Comparison of ENCODE assay signal across 1 cellular context in genomic region chr11:59754859-59755700, GRCh38.
TF ChIP-seq lines count a peak whose summit lies in the region.

Gene STX3, plus strand, starts transcription at chr11:59755376. Its CDS starts 230 bp downstream, at chr11:59755606.

TF ChIP-seq in K562, 482 proteins besides CTCF, POLR2A, EP300 and RAD21 (continued from another document and continues in another):
- TF ChIP-seq, protein P1, sequence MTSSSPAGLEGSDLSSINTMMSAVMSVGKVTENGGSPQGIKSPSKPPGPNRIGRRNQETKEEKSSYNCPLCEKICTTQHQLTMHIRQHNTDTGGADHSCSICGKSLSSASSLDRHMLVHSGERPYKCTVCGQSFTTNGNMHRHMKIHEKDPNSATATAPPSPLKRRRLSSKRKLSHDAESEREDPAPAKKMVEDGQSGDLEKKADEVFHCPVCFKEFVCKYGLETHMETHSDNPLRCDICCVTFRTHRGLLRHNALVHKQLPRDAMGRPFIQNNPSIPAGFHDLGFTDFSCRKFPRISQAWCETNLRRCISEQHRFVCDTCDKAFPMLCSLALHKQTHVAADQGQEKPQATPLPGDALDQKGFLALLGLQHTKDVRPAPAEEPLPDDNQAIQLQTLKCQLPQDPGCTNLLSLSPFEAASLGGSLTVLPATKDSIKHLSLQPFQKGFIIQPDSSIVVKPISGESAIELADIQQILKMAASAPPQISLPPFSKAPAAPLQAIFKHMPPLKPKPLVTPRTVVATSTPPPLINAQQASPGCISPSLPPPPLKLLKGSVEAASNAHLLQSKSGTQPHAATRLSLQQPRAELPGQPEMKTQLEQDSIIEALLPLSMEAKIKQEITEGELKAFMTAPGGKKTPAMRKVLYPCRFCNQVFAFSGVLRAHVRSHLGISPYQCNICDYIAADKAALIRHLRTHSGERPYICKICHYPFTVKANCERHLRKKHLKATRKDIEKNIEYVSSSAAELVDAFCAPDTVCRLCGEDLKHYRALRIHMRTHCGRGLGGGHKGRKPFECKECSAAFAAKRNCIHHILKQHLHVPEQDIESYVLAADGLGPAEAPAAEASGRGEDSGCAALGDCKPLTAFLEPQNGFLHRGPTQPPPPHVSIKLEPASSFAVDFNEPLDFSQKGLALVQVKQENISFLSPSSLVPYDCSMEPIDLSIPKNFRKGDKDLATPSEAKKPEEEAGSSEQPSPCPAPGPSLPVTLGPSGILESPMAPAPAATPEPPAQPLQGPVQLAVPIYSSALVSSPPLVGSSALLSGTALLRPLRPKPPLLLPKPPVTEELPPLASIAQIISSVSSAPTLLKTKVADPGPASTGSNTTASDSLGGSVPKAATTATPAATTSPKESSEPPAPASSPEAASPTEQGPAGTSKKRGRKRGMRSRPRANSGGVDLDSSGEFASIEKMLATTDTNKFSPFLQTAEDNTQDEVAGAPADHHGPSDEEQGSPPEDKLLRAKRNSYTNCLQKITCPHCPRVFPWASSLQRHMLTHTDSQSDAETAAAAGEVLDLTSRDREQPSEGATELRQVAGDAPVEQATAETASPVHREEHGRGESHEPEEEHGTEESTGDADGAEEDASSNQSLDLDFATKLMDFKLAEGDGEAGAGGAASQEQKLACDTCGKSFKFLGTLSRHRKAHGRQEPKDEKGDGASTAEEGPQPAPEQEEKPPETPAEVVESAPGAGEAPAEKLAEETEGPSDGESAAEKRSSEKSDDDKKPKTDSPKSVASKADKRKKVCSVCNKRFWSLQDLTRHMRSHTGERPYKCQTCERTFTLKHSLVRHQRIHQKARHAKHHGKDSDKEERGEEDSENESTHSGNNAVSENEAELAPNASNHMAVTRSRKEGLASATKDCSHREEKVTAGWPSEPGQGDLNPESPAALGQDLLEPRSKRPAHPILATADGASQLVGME (CRISPR knock-in tag; IDR thresholded peaks at IDR 0.05), result peak; percentile 90; the same call in 1 of the 2 replicates
- TF ChIP-seq CC2D1A (IDR thresholded peaks at IDR 0.05) (peak; percentile 44), RB1 (IDR thresholded peaks at IDR 0.05; ENCODE audit: low read depth) (peak; percentile 59), YY1 (IDR thresholded peaks at IDR 0.05; ENCODE audit: borderline replicate concordance in 1 of 3, control insufficient read depth in 1 of 3, extremely low read depth in 1 of 3, insufficient read depth in 3 of 3, insufficient read length in 1 of 3, insufficient replicate concordance in 2 of 3, low read depth in 1 of 3, low read length in 2 of 3) (peak in 1 of 3 experiments; percentile 6), UBTF (IDR thresholded peaks at IDR 0.05; ENCODE audit: borderline replicate concordance in 1 of 2, low read depth in 2 of 2, low read length in 2 of 2) (0 out of 4 replicates have a peak, but pooled peaks of 1 of the 2 experiments have one; percentile 21), ZBTB5 (IDR thresholded peaks at IDR 0.05) (peak; percentile 74; the same call in 1 of the 2 replicates), KDM5B (IDR thresholded peaks at IDR 0.05; ENCODE audit: insufficient replicate concordance, low read depth, low read length) (peak; percentile 38), GABPB1 (CRISPR knock-in tag; IDR thresholded peaks at IDR 0.05) (peak; percentile 26; the same call in 1 of the 2 replicates), SIN3A (IDR thresholded peaks at IDR 0.05; ENCODE audit: borderline replicate concordance in 2 of 2, control insufficient read depth in 1 of 2, low read depth in 2 of 2, low read length in 2 of 2) (peak in 1 of 2 experiments; percentile 38; a peak in 2 of 4 replicates), PML (IDR thresholded peaks at IDR 0.05; ENCODE audit: low read length) (0 out of 2 replicates have a peak, but pooled peaks have one; percentile 11), PHB2 (IDR thresholded peaks at IDR 0.05; ENCODE audit: low read depth) (no peak), ZNF507 (tag; conservative IDR thresholded peaks at IDR 0.05) (no peak), ZFX (CRISPR knock-in tag; IDR thresholded peaks at IDR 0.05) (peak; percentile 64), ZNF584 (CRISPR knock-in tag; IDR thresholded peaks at IDR 0.05; ENCODE audit: low read depth) (peak; percentile 60; the same call in 1 of the 2 replicates), SUPT5H (IDR thresholded peaks at IDR 0.05) (0 out of 2 replicates have a peak, but pooled peaks have one; percentile 12), THAP12 (CRISPR knock-in tag; IDR thresholded peaks at IDR 0.05) (peak; percentile 75), MAZ (CRISPR knock-in tag; conservative IDR thresholded peaks at IDR 0.05 in 1 of 2, IDR thresholded peaks at IDR 0.05 in 1 of 2) (peak in 1 of 2 experiments; percentile 88), THRAP3 (IDR thresholded peaks at IDR 0.05; ENCODE audit: borderline replicate concordance) (no peak), FOXP1 (CRISPR knock-in tag; IDR thresholded peaks at IDR 0.05) (peak; percentile 65; the same call in 1 of the 2 replicates), CXXC5 (CRISPR knock-in tag; IDR thresholded peaks at IDR 0.05) (peak; percentile 77), SETDB1 (IDR thresholded peaks at IDR 0.05; ENCODE audit: low read length) (no peak), RBFOX2 (IDR thresholded peaks at IDR 0.05; ENCODE audit: low read depth, low read length) (peak; percentile 78)
- TF ChIP-seq, protein P2, sequence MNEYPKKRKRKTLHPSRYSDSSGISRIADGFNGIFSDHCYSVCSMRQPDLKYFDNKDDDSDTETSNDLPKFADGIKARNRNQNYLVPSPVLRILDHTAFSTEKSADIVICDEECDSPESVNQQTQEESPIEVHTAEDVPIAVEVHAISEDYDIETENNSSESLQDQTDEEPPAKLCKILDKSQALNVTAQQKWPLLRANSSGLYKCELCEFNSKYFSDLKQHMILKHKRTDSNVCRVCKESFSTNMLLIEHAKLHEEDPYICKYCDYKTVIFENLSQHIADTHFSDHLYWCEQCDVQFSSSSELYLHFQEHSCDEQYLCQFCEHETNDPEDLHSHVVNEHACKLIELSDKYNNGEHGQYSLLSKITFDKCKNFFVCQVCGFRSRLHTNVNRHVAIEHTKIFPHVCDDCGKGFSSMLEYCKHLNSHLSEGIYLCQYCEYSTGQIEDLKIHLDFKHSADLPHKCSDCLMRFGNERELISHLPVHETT (CRISPR knock-in tag; conservative IDR thresholded peaks at IDR 0.05 in 1 of 2, IDR thresholded peaks at IDR 0.05 in 1 of 2), result peak in 1 of 2 experiments; percentile 72; a peak in 1 of 4 replicates
- TF ChIP-seq, protein P3, sequence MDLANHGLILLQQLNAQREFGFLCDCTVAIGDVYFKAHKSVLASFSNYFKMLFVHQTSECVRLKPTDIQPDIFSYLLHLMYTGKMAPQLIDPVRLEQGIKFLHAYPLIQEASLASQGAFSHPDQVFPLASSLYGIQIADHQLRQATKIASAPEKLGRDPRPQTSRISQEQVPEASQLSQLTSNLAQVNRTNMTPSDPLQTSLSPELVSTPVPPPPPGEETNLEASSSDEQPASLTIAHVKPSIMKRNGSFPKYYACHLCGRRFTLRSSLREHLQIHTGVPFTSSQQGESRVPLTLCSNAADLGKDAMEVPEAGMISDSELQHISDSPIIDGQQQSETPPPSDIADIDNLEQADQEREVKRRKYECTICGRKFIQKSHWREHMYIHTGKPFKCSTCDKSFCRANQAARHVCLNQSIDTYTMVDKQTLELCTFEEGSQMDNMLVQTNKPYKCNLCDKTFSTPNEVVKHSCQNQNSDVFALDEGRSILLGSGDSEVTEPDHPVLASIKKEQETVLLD (IDR thresholded peaks at IDR 0.05), result 0 out of 2 replicates have a peak, but pooled peaks have one; percentile 43
- TF ChIP-seq, protein P4, sequence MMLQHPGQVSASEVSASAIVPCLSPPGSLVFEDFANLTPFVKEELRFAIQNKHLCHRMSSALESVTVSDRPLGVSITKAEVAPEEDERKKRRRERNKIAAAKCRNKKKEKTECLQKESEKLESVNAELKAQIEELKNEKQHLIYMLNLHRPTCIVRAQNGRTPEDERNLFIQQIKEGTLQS (IDR thresholded peaks at IDR 0.05), result no peak
- TF ChIP-seq, protein P4 (CRISPR knock-in tag; conservative IDR thresholded peaks at IDR 0.05), result 0 out of 2 replicates have a peak, but pooled peaks have one; percentile 36
- TF ChIP-seq, protein P5, sequence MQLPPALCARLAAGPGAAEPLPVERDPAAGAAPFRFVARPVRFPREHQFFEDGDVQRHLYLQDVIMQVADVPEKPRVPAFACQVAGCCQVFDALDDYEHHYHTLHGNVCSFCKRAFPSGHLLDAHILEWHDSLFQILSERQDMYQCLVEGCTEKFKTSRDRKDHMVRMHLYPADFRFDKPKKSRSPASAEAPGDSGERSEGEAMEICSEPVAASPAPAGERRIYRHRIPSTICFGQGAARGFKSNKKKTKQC (CRISPR knock-in tag; IDR thresholded peaks at IDR 0.05), result 0 out of 2 replicates have a peak, but pooled peaks have one; percentile 13
- TF ChIP-seq, protein P6, sequence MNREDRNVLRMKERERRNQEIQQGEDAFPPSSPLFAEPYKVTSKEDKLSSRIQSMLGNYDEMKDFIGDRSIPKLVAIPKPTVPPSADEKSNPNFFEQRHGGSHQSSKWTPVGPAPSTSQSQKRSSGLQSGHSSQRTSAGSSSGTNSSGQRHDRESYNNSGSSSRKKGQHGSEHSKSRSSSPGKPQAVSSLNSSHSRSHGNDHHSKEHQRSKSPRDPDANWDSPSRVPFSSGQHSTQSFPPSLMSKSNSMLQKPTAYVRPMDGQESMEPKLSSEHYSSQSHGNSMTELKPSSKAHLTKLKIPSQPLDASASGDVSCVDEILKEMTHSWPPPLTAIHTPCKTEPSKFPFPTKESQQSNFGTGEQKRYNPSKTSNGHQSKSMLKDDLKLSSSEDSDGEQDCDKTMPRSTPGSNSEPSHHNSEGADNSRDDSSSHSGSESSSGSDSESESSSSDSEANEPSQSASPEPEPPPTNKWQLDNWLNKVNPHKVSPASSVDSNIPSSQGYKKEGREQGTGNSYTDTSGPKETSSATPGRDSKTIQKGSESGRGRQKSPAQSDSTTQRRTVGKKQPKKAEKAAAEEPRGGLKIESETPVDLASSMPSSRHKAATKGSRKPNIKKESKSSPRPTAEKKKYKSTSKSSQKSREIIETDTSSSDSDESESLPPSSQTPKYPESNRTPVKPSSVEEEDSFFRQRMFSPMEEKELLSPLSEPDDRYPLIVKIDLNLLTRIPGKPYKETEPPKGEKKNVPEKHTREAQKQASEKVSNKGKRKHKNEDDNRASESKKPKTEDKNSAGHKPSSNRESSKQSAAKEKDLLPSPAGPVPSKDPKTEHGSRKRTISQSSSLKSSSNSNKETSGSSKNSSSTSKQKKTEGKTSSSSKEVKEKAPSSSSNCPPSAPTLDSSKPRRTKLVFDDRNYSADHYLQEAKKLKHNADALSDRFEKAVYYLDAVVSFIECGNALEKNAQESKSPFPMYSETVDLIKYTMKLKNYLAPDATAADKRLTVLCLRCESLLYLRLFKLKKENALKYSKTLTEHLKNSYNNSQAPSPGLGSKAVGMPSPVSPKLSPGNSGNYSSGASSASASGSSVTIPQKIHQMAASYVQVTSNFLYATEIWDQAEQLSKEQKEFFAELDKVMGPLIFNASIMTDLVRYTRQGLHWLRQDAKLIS (CRISPR knock-in tag; IDR thresholded peaks at IDR 0.05), result 0 out of 2 replicates have a peak, but pooled peaks have one; percentile 8
- TF ChIP-seq, protein P7, sequence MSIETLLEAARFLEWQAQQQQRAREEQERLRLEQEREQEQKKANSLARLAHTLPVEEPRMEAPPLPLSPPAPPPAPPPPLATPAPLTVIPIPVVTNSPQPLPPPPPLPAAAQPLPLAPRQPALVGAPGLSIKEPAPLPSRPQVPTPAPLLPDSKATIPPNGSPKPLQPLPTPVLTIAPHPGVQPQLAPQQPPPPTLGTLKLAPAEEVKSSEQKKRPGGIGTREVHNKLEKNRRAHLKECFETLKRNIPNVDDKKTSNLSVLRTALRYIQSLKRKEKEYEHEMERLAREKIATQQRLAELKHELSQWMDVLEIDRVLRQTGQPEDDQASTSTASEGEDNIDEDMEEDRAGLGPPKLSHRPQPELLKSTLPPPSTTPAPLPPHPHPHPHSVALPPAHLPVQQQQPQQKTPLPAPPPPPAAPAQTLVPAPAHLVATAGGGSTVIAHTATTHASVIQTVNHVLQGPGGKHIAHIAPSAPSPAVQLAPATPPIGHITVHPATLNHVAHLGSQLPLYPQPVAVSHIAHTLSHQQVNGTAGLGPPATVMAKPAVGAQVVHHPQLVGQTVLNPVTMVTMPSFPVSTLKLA (conservative IDR thresholded peaks at IDR 0.05), result no peak; a peak in 1 of 4 replicates
